ENCODE assay signal across 22 cellular contexts in genomic region chr3:190595212-190595795, GRCh38.
DNase-seq lines count a peak whose midpoint lies in the region; ATAC-seq, FAIRE-seq and TF ChIP-seq lines count a peak whose summit lies in the region.
"Had no signal": no experiment of that assay in that cellular context is flagged by ENCODE, and none has a peak within 500 bp of the region (broad histone marks: within the 10 kb centered on the region; RNA-seq: fewer than 3 reads in every experiment).

No MANE protein-coding gene starts in this region.

- H3K9me3 Mint-ChIP-seq in progenitor cell of endocrine pancreas (ENCODE audit: low read depth), result peaks cover 18% of the 10 kb centered on the region

- no peaks in the 10 kb centered on the region for H3K27me3 Mint-ChIP-seq in progenitor cell of endocrine pancreas
- H3K27me3 Mint-ChIP-seq: CD4-positive, CD25-positive, alpha-beta regulatory T cell had no signal

- H3K36me3 ChIP-seq in bronchial epithelial cell (ENCODE audit: control insufficient read depth, insufficient read depth, low read length), result peaks cover under 1% of the 10 kb centered on the region
- H3K36me3 ChIP-seq: SJCRH30 had no signal

- H3K4me3 Mint-ChIP-seq in progenitor cell of endocrine pancreas (ENCODE audit: low read depth), result peak overlapping the region; percentile 33
- H3K4me3 Mint-ChIP-seq: CD4-positive, CD25-positive, alpha-beta regulatory T cell had no signal

- TF ChIP-seq POLR2A in GM12892 (IDR thresholded peaks at IDR 0.05; ENCODE audit: low read depth, low read length), result no peak

- H3K4me3 ChIP-seq in bronchial epithelial cell (ENCODE audit: low read depth, low read length), result no peak overlapping the region
- H3K4me3 ChIP-seq: SJCRH30 had no signal

- no peaks in the 10 kb centered on the region for H3K27me3 ChIP-seq in bronchial epithelial cell (ENCODE audit: control insufficient read depth, insufficient read depth, low read length)
- H3K27me3 ChIP-seq: SJCRH30 had no signal

- no peak for TF ChIP-seq CTCF in bronchial epithelial cell (IDR thresholded peaks at IDR 0.05; ENCODE audit: insufficient read depth, low read length, severe bottlenecking)
- TF ChIP-seq CTCF in progenitor cell of endocrine pancreas (IDR thresholded peaks at IDR 0.05; ENCODE audit: unreplicated experiment), result no peak

- peak; percentile 14 for FAIRE-seq in GM12892 (lab: Jason Lieb, UNC)
- FAIRE-seq in bronchial epithelial cell (lab: Jason Lieb, UNC), result no peak
- FAIRE-seq: HTR-8/SVneo, RCC 7860 had no signal

- DNase-seq in GM12892 (ENCODE audit: insufficient read length), result no peak
- peak; percentile 23 for DNase-seq in bronchial epithelial cell (ENCODE audit: low read depth)
- DNase-seq in left lobe of liver (ENCODE audit: low spot score), result no peak
- DNase-seq in progenitor cell of endocrine pancreas (ENCODE audit: low spot score, unreplicated experiment), result no peak
- DNase-seq in NCI-H345 (lab: John Stamatoyannopoulos, UW), result no peak
- DNase-seq in GM03348 (ENCODE audit: low spot score), result no peak
- DNase-seq in stimulated activated CD4-positive, alpha-beta T cell treated with anti-CD3 and anti-CD28 coated beads, Interleukin-2, amount 100 ng/mL, for 24 hours, result no peak
- DNase-seq: CD4-positive, CD25-positive, alpha-beta regulatory T cell; COR-L47; DMS53; GDM1; HCEC 1CT; IMR-90; NCI-H1092 treated with DMSO at 0.1 percent for 48 hours; NCI-H1436 treated with DMSO at 0.1 percent for 48 hours; NCI-H1930; NCI-H510A treated with DMSO at 0.1 percent for 48 hours; OCI-M1; SJCRH30 had no signal

- peaks cover 10% of the 10 kb centered on the region for H3K36me3 Mint-ChIP-seq in progenitor cell of endocrine pancreas (ENCODE audit: insufficient read depth)

- H3K27ac Mint-ChIP-seq in progenitor cell of endocrine pancreas, result peak overlapping the region; percentile 91
- H3K27ac Mint-ChIP-seq: CD4-positive, CD25-positive, alpha-beta regulatory T cell had no signal

- ATAC-seq in left lobe of liver (peak; percentile 32), GM18861 (IDR thresholded peaks at IDR 0.05; ENCODE audit: unreplicated experiment) (no peak)

- H3K4me1 Mint-ChIP-seq in progenitor cell of endocrine pancreas (ENCODE audit: low read depth), result peaks cover 69% of the 10 kb centered on the region
